ENCODE assay signal across 29 cellular contexts in genomic region chr22:16654882-16655281, GRCh38.
"Had no signal": no experiment of that assay in that cellular context is flagged by ENCODE, and none has a peak within 500 bp of the region (broad histone marks: within the 10 kb centered on the region; RNA-seq: fewer than 3 reads in every experiment).

No MANE protein-coding gene starts in this region.

- H3K4me1 Mint-ChIP-seq: endodermal cell had no signal

- DNase-seq: colonic mucosa; cortex of kidney; dermis blood vessel endothelial cell; dorsolateral prefrontal cortex; effector CD4-positive, alpha-beta T cell; effector CD8-positive, alpha-beta T cell; effector memory CD4-positive, alpha-beta T cell; effector memory CD8-positive, alpha-beta T cell; endodermal cell; erythroblast; esophagus squamous epithelium; foreskin fibroblast; foreskin keratinocyte; foreskin melanocyte; gastrocnemius medialis; glutamatergic neuron; head of caudate nucleus; heart left ventricle; heart right ventricle had no signal

- FAIRE-seq: colon, endometrium, endothelial cell of umbilical vein, frontal cortex had no signal

- H3K9me3 ChIP-seq: colonic mucosa, gastrocnemius medialis had no signal

- H3K9me3 Mint-ChIP-seq: effector memory CD8-positive, alpha-beta T cell had no signal

- H3K27ac Mint-ChIP-seq: dendritic cell treated with granulocyte-macrophage colony-stimulating factor and Interleukin-4, amounts not matched to agents 40 ng/mL and 50 ng/mL, for 4 days; effector memory CD8-positive, alpha-beta T cell; endodermal cell had no signal

- H3K36me3 ChIP-seq: colonic mucosa, gastrocnemius medialis had no signal

- H3K27me3 ChIP-seq: colonic mucosa, esophagus muscularis mucosa, esophagus squamous epithelium, foreskin keratinocyte, gastrocnemius medialis, gastroesophageal sphincter, heart left ventricle, heart right ventricle had no signal

- H3K4me3 Mint-ChIP-seq: dendritic cell treated with granulocyte-macrophage colony-stimulating factor and Interleukin-4, amounts not matched to agents 40 ng/mL and 50 ng/mL, for 4 days; effector memory CD8-positive, alpha-beta T cell; endodermal cell had no signal

- H3K4me1 ChIP-seq: colonic mucosa, esophagus muscularis mucosa, esophagus squamous epithelium, foreskin keratinocyte, gastrocnemius medialis, gastroesophageal sphincter, heart left ventricle, heart right ventricle had no signal

- H3K27ac ChIP-seq: colonic mucosa, coronary artery, dorsolateral prefrontal cortex, epithelial cell of prostate, esophagus muscularis mucosa, esophagus squamous epithelium, foreskin keratinocyte, gastrocnemius medialis, gastroesophageal sphincter, heart left ventricle, heart right ventricle had no signal

- H3K4me3 ChIP-seq: colonic mucosa, coronary artery, dorsolateral prefrontal cortex, esophagus muscularis mucosa, esophagus squamous epithelium, gastrocnemius medialis, gastroesophageal sphincter, heart left ventricle, heart right ventricle had no signal

- ATAC-seq: effector memory CD8-positive, alpha-beta T cell; esophagus mucosa; foreskin keratinocyte; gastrocnemius medialis; gastroesophageal sphincter; heart left ventricle; heart right ventricle had no signal

- H3K27me3 Mint-ChIP-seq: dendritic cell treated with granulocyte-macrophage colony-stimulating factor and Interleukin-4, amounts not matched to agents 40 ng/mL and 50 ng/mL, for 4 days; effector memory CD8-positive, alpha-beta T cell had no signal
